In genomic region chr7:133024604-133025003, GRCh38 we compare ENCODE assay signal across 24 cellular contexts.
"Had no signal": no experiment of that assay in that cellular context is flagged by ENCODE, and none has a peak within 500 bp of the region (broad histone marks: within the 10 kb centered on the region; RNA-seq: fewer than 3 reads in every experiment).

No MANE protein-coding gene starts in this region.

- DNase-seq: activated CD4-positive, alpha-beta T cell treated with anti-CD3 and anti-CD28 coated beads, Interleukin-2, amount 50 U/mL, for 48 hours; activated CD8-positive, alpha-beta memory T cell treated with anti-CD3 and anti-CD28 coated beads, Interleukin-2, amount 50 U/mL, for 48 hours; activated naive CD4-positive, alpha-beta T cell; activated naive CD8-positive, alpha-beta T cell treated with anti-CD3 and anti-CD28 coated beads for 36 hours; activated T-cell treated with anti-CD3 and anti-CD28 coated beads, Interleukin-2, amount 50 U/mL, for 4 hours; colonic mucosa; dorsolateral prefrontal cortex; effector memory CD8-positive, alpha-beta T cell; esophagus squamous epithelium; foreskin melanocyte; glutamatergic neuron; immature natural killer cell; left ventricle myocardium inferior; midbrain; small intestine; stomach; T-helper 1 cell; transverse colon had no signal

- H3K27me3 ChIP-seq: colonic mucosa, dorsolateral prefrontal cortex, esophagus squamous epithelium, hepatocyte, stomach, transverse colon had no signal

- H3K36me3 Mint-ChIP-seq: natural killer cell treated with Interleukin-12 subunit alpha and Interleukin-12 subunit beta and Interleukin-15 and Interleukin-18, amount 100 ng/mL, for 72 hours had no signal

- H3K27me3 Mint-ChIP-seq: activated naive CD8-positive, alpha-beta T cell treated with anti-CD3 and anti-CD28 coated beads for 36 hours; effector memory CD8-positive, alpha-beta T cell; natural killer cell treated with Interleukin-12 subunit alpha and Interleukin-12 subunit beta and Interleukin-15 and Interleukin-18, amount 100 ng/mL, for 72 hours; stimulated activated memory B cell treated with anti-CD40 and anti-IgM and Interleukin-4, amounts not matched to agents 10 μg/mL and 1 μg/mL and 100 μg/mL, for 72 hours had no signal

- H3K4me3 ChIP-seq: colonic mucosa, dorsolateral prefrontal cortex, esophagus squamous epithelium, hepatocyte, left ventricle myocardium inferior, stomach, transverse colon had no signal

- H3K27ac ChIP-seq: colonic mucosa, dorsolateral prefrontal cortex, esophagus squamous epithelium, hepatocyte, left ventricle myocardium inferior, parathyroid adenoma, stomach, transverse colon had no signal

- H3K4me1 ChIP-seq: colonic mucosa, esophagus squamous epithelium, parathyroid adenoma, transverse colon had no signal

- H3K9ac ChIP-seq: parathyroid adenoma had no signal

- H3K4me3 Mint-ChIP-seq: activated naive CD8-positive, alpha-beta T cell treated with anti-CD3 and anti-CD28 coated beads for 36 hours; activated T-cell treated with anti-CD3 and anti-CD28 coated beads, Interleukin-2, amount 50 U/mL, for 4 hours; effector memory CD8-positive, alpha-beta T cell; immature natural killer cell; natural killer cell treated with Interleukin-12 subunit alpha and Interleukin-12 subunit beta and Interleukin-15 and Interleukin-18, amount 100 ng/mL, for 72 hours; stimulated activated memory B cell treated with anti-CD40 and anti-IgM and Interleukin-4, amounts not matched to agents 10 μg/mL and 1 μg/mL and 100 μg/mL, for 72 hours had no signal

- ATAC-seq: activated T-cell treated with anti-CD3 and anti-CD28 coated beads, Interleukin-2, amount 50 U/mL, for 4 hours; effector memory CD8-positive, alpha-beta T cell; natural killer cell treated with Interleukin-12 subunit alpha and Interleukin-12 subunit beta and Interleukin-15 and Interleukin-18, amount 100 ng/mL, for 72 hours; sciatic nerve; stimulated activated memory B cell treated with anti-CD40 and anti-IgM and Interleukin-4, amounts not matched to agents 10 μg/mL and 1 μg/mL and 100 μg/mL, for 72 hours had no signal

- H3K9me3 Mint-ChIP-seq: effector memory CD8-positive, alpha-beta T cell; immature natural killer cell; natural killer cell treated with Interleukin-12 subunit alpha and Interleukin-12 subunit beta and Interleukin-15 and Interleukin-18, amount 100 ng/mL, for 72 hours had no signal

- H3K36me3 ChIP-seq: colonic mucosa, left ventricle myocardium inferior, transverse colon had no signal

- H3K9me3 ChIP-seq: colonic mucosa, esophagus squamous epithelium, stomach had no signal

- H3K4me2 ChIP-seq: hepatocyte had no signal

- H3K27ac Mint-ChIP-seq: activated naive CD8-positive, alpha-beta T cell treated with anti-CD3 and anti-CD28 coated beads for 36 hours; activated T-helper 2 cell treated with anti-CD3 and anti-CD28 coated beads, Interferon-gamma antibody, Interleukin-2, Interleukin-4, amounts not matched to agents 10 μg/mL and 5 μg/mL and 100 μg/mL, durations not matched to agents 14 hours and 24 hours and 36 hours; effector memory CD8-positive, alpha-beta T cell; immature natural killer cell; natural killer cell treated with Interleukin-12 subunit alpha and Interleukin-12 subunit beta and Interleukin-15 and Interleukin-18, amount 100 ng/mL, for 72 hours; stimulated activated memory B cell treated with anti-CD40 and anti-IgM and Interleukin-4, amounts not matched to agents 10 μg/mL and 1 μg/mL and 100 μg/mL, for 72 hours had no signal
